In genomic region chr7:138937484-138937883, GRCh38 we compare ENCODE assay signal across 28 cellular contexts.
"Had no signal": no experiment of that assay in that cellular context is flagged by ENCODE, and none has a peak within 500 bp of the region (broad histone marks: within the 10 kb centered on the region; RNA-seq: fewer than 3 reads in every experiment).

No MANE protein-coding gene starts in this region.

- H3K27ac ChIP-seq: left ventricle myocardium inferior, pancreas, prostate gland, skin epidermis, stomach, testis, thyroid gland, transverse colon, upper lobe of left lung, vagina had no signal

- H3K36me3 Mint-ChIP-seq: immature natural killer cell; naive B cell; natural killer cell; stimulated activated naive B cell treated with anti-CD40 and anti-IgM and Interleukin-4, amounts not matched to agents 10 μg/mL and 1 μg/mL and 100 μg/mL, for 72 hours had no signal

- DNase-seq: hypothalamus; immature natural killer cell; left ventricle myocardium inferior; mesendoderm; naive B cell; natural killer cell; nucleus accumbens; pancreas; posterior cingulate gyrus; retina; right cardiac atrium; stimulated activated CD4-positive, alpha-beta T cell treated with anti-CD3 and anti-CD28 coated beads, Interleukin-12 subunit alpha, Interleukin-12 subunit beta, amount 100 ng/mL, for 4 hours; stimulated activated CD4-positive, alpha-beta T cell treated with anti-CD3 and anti-CD28 coated beads, Interleukin-15, amount 100 ng/mL, for 24 hours; stimulated activated CD4-positive, alpha-beta T cell treated with anti-CD3 and anti-CD28 coated beads, Interleukin-2, amount 100 ng/mL, for 24 hours; stimulated activated CD4-positive, alpha-beta T cell treated with anti-CD3 and anti-CD28 coated beads, Interleukin-4, amount 100 ng/mL, for 1 hour; stimulated activated naive B cell treated with anti-CD40 and anti-IgM and Interleukin-4, amounts not matched to agents 10 μg/mL and 1 μg/mL and 100 μg/mL, for 72 hours; stimulated activated naive CD8-positive, alpha-beta T cell treated with anti-CD3 and anti-CD28 coated beads, Interleukin-15, Interleukin-2, amounts not matched to agents 100 U/mL and 50 U/mL, for 24 hours; stomach; testis; thyroid gland; transverse colon; upper lobe of left lung had no signal

- H3K9me3 ChIP-seq: left ventricle myocardium inferior, pancreas, prostate gland, stomach, testis, thyroid gland, transverse colon, upper lobe of left lung, vagina had no signal

- H3K27ac Mint-ChIP-seq: immature natural killer cell; mesothelial cell of epicardium; natural killer cell; stimulated activated naive B cell treated with anti-CD40 and anti-IgM and Interleukin-4, amounts not matched to agents 10 μg/mL and 1 μg/mL and 100 μg/mL, for 72 hours had no signal

- H3K9me3 Mint-ChIP-seq: immature natural killer cell; mesothelial cell of epicardium; naive B cell; natural killer cell; stimulated activated naive B cell treated with anti-CD40 and anti-IgM and Interleukin-4, amounts not matched to agents 10 μg/mL and 1 μg/mL and 100 μg/mL, for 72 hours had no signal

- H3K4me3 Mint-ChIP-seq: immature natural killer cell; mesothelial cell of epicardium; natural killer cell; stimulated activated naive B cell treated with anti-CD40 and anti-IgM and Interleukin-4, amounts not matched to agents 10 μg/mL and 1 μg/mL and 100 μg/mL, for 72 hours had no signal

- H3K4me1 ChIP-seq: prostate gland, testis, transverse colon had no signal

- ATAC-seq: natural killer cell; pancreas; right cardiac atrium; sciatic nerve; stimulated activated naive B cell treated with anti-CD40 and anti-IgM and Interleukin-4, amounts not matched to agents 10 μg/mL and 1 μg/mL and 100 μg/mL, for 72 hours; stimulated activated naive CD8-positive, alpha-beta T cell treated with anti-CD3 and anti-CD28 coated beads, Interleukin-15, Interleukin-2, amounts not matched to agents 100 U/mL and 50 U/mL, for 24 hours had no signal

- H3K27me3 ChIP-seq: pancreas, stomach, testis, thyroid gland, transverse colon, upper lobe of left lung, vagina had no signal

- H3K36me3 ChIP-seq: left ventricle myocardium inferior, pancreas, prostate gland, stomach, thyroid gland, transverse colon, upper lobe of left lung, vagina had no signal

- H3K4me3 ChIP-seq: left ventricle myocardium inferior, lung, pancreas, prostate gland, skin epidermis, stomach, testis, thyroid gland, transverse colon, upper lobe of left lung, vagina had no signal

- H3K4me1 Mint-ChIP-seq: immature natural killer cell, naive B cell, natural killer cell had no signal
